10 cellular contexts compared by ENCODE assay signal in genomic region chr5:14268738-14269137, GRCh38.
DNase-seq lines count a peak whose midpoint lies in the region; ATAC-seq and TF ChIP-seq lines count a peak whose summit lies in the region.
"Had no signal": no experiment of that assay in that cellular context is flagged by ENCODE, and none has a peak within 500 bp of the region (broad histone marks: within the 10 kb centered on the region; RNA-seq: fewer than 3 reads in every experiment).

No MANE protein-coding gene starts in this region.

- peak overlapping the region; percentile 91 for H2BK20ac ChIP-seq in IMR-90 (ENCODE audit: low read depth, low read length)

- TF ChIP-seq POLR2A in IMR-90 (IDR thresholded peaks at IDR 0.05; ENCODE audit: low read depth, low read length), result no peak; the same call in 1 of the 2 replicates

- H3K4ac ChIP-seq in IMR-90 (ENCODE audit: low read depth, low read length), result peak overlapping the region; percentile 97

- peak overlapping the region; percentile 96 for H2AK5ac ChIP-seq in IMR-90 (ENCODE audit: low read depth, low read length)

- peak overlapping the region; percentile 92 for H3K23ac ChIP-seq in IMR-90 (ENCODE audit: low read depth, low read length)

- no peaks in the 10 kb centered on the region for H3K9me3 ChIP-seq in IMR-90 (ENCODE audit: control insufficient read depth, insufficient read depth, low read length)

- WGBS in IMR-90 (ENCODE audit: extremely low coverage in 2 of 2, insufficient read length in 1 of 2), 2 experiments, result 65% methylated on average over 4 of the region's 5 CpGs; no CpG with 5 or more reads in 1 of the 2 experiments

- peak overlapping the region; percentile 97 for H2BK5ac ChIP-seq in IMR-90 (ENCODE audit: low read depth, low read length, poor library complexity, severe bottlenecking)

- H3K4me2 ChIP-seq in IMR-90 (ENCODE audit: low read depth, low read length), result peak overlapping the region; percentile 32; the same call in 1 of the 2 replicates

- in situ Hi-C loops in IMR-90 (cut with MboI; ENCODE audit: low sequenced_read_pairs), result no loop called here

- peaks cover 55% of the 10 kb centered on the region; the same call in 1 of the 2 replicates for H4K20me1 ChIP-seq in IMR-90 (ENCODE audit: insufficient read depth, low read length)

- dilution Hi-C loops in IMR-90 (cut with HindIII; ENCODE audit: low sequenced_read_pairs, unreplicated experiment), result no loop called here

- peak overlapping the region; percentile 58; the same call in 2 of the 3 replicates for H2BK15ac ChIP-seq in IMR-90 (ENCODE audit: low read depth, low read length)

- no peaks in the 10 kb centered on the region for H3K27me3 Mint-ChIP-seq in stimulated activated memory B cell treated with anti-CD40 and anti-IgM and Interleukin-4, amounts not matched to agents 10 μg/mL and 1 μg/mL and 100 μg/mL, for 72 hours

- TF ChIP-seq CTCF in IMR-90 (conservative IDR thresholded peaks at IDR 0.05; ENCODE audit: low read depth, low read length), result no peak

- TF ChIP-seq RAD21 in IMR-90 (IDR thresholded peaks at IDR 0.05; ENCODE audit: low read length), result no peak

- H3K4me3 Mint-ChIP-seq in stimulated activated memory B cell treated with anti-CD40 and anti-IgM and Interleukin-4, amounts not matched to agents 10 μg/mL and 1 μg/mL and 100 μg/mL, for 72 hours, result no peak overlapping the region
- H3K4me3 Mint-ChIP-seq: activated CD4-positive, alpha-beta T cell treated with anti-CD3 and anti-CD28 coated beads, Interleukin-2, amount 10 ng/mL, durations not matched to agents 24 days and 14 days had no signal

- H3K18ac ChIP-seq in IMR-90 (ENCODE audit: low read depth, low read length), result peak overlapping the region; percentile 73

- peaks cover 53% of the 10 kb centered on the region for H3K4me1 Mint-ChIP-seq in stimulated activated memory B cell treated with anti-CD40 and anti-IgM and Interleukin-4, amounts not matched to agents 10 μg/mL and 1 μg/mL and 100 μg/mL, for 72 hours

- POLR2A ChIA-PET in IMR-90 (lab: Charles Lee; ENCODE audit: unreplicated experiment), result no interaction called here

- peak overlapping the region; percentile 48 for H4K5ac ChIP-seq in IMR-90 (ENCODE audit: low read depth, low read length)

- peak overlapping the region; percentile 71 for H2AK9ac ChIP-seq in IMR-90 (replicated peaks; ENCODE audit: low read depth, low read length, poor library complexity)

- no peaks in the 10 kb centered on the region for H3K9me3 Mint-ChIP-seq in stimulated activated memory B cell treated with anti-CD40 and anti-IgM and Interleukin-4, amounts not matched to agents 10 μg/mL and 1 μg/mL and 100 μg/mL, for 72 hours
- H3K9me3 Mint-ChIP-seq: activated CD4-positive, alpha-beta T cell treated with anti-CD3 and anti-CD28 coated beads, Interleukin-2, amount 10 ng/mL, durations not matched to agents 24 days and 14 days had no signal

- no peak overlapping the region for H2AFZ ChIP-seq in IMR-90 (replicated peaks; ENCODE audit: low read length, poor library complexity)

- peak overlapping the region; percentile 76 for H3K27ac ChIP-seq in IMR-90 (ENCODE audit: insufficient read depth, low read length)

- H3K79me1 ChIP-seq in IMR-90 (ENCODE audit: low read depth in 1 of 2, low read length in 2 of 2), result peaks cover 0 to 36% of the 10 kb centered on the region in 2 experiments; a peak in 2 of 4 replicates

- H3K9ac ChIP-seq in IMR-90 (ENCODE audit: low read depth, low read length), result peak overlapping the region; percentile 59; the same call in 1 of the 2 replicates

- H3K4me1 ChIP-seq in IMR-90 (ENCODE audit: control insufficient read depth, insufficient read depth, low read length), result peaks cover 36% of the 10 kb centered on the region

- peaks cover 12% of the 10 kb centered on the region for H3K36me3 ChIP-seq in IMR-90 (ENCODE audit: control insufficient read depth, insufficient read depth, low read length)

- peak overlapping the region; percentile 98 for H3K14ac ChIP-seq in IMR-90 (replicated peaks; ENCODE audit: low read depth, low read length)

- CTCF ChIA-PET in IMR-90 (lab: Yijun Ruan, JAX), result interaction anchor here (0.6 kb wide), 1 partner anchor 13 kb away, joined by 3 read pairs; no protein-coding TSS in a partner anchor

- H4K8ac ChIP-seq in IMR-90 (ENCODE audit: low read depth in 2 of 2, low read length in 2 of 2), result peak overlapping the region; percentile 65 to 92

- no peak overlapping the region for H3K4me3 ChIP-seq in IMR-90 (ENCODE audit: insufficient read depth, low read depth, low read length)

- intact Hi-C loops in IMR-90 (cut with micrococcal nuclease) (no loop called here), left cardiac atrium (cut with DNase I) (loop anchor here in 1 of 2 donors (10.0 kb wide), 1 partner anchor 124 kb away; the partner anchor contains the start of gene TRIO)

- DNase-seq in IMR-90, result peak; percentile 50
- DNase-seq in astrocyte of the hippocampus (ENCODE audit: low read depth, low spot score), result peak; percentile 72
- no peak for DNase-seq in left cardiac atrium
- no peak for DNase-seq in activated naive CD4-positive, alpha-beta T cell treated with anti-CD3 and anti-CD28 coated beads, Interleukin-2, amount 50 U/mL, for 16 hours
- DNase-seq: activated CD4-positive, alpha-beta T cell treated with anti-CD3 and anti-CD28 coated beads, Interleukin-2, amount 10 ng/mL, durations not matched to agents 24 days and 14 days; stimulated activated CD4-positive, alpha-beta T cell treated with anti-CD3 and anti-CD28 coated beads, Interleukin-12 subunit alpha, Interleukin-12 subunit beta, amount 100 ng/mL, for 4 hours had no signal

- ATAC-seq in IMR-90 (ENCODE audit: low read depth) (no peak), left cardiac atrium (peak; percentile 2 to 10), GM21717 (IDR thresholded peaks at IDR 0.05; ENCODE audit: unreplicated experiment) (no peak), GM21737 (IDR thresholded peaks at IDR 0.05; ENCODE audit: unreplicated experiment) (no peak), GM18868 (IDR thresholded peaks at IDR 0.05; ENCODE audit: unreplicated experiment) (no peak)
- no peak for ATAC-seq in stimulated activated memory B cell treated with anti-CD40 and anti-IgM and Interleukin-4, amounts not matched to agents 10 μg/mL and 1 μg/mL and 100 μg/mL, for 72 hours

- H2BK120ac ChIP-seq in IMR-90 (ENCODE audit: low read depth, low read length), result peak overlapping the region; percentile 96

- no TSS peak for BruUV-seq in IMR-90 (replicated peaks; lab: Mats Ljungman, UMichigan)

- peaks cover 18% of the 10 kb centered on the region for H3K9me1 ChIP-seq in IMR-90 (ENCODE audit: insufficient read depth, low read length)

- peak overlapping the region; percentile 93 for H3K56ac ChIP-seq in IMR-90 (ENCODE audit: extremely low read depth, insufficient read depth, low read length)

- H3K36me3 Mint-ChIP-seq in stimulated activated memory B cell treated with anti-CD40 and anti-IgM and Interleukin-4, amounts not matched to agents 10 μg/mL and 1 μg/mL and 100 μg/mL, for 72 hours, result peaks cover 11% of the 10 kb centered on the region

- H3K27me3 ChIP-seq in IMR-90 (ENCODE audit: control insufficient read depth, insufficient read depth, low read length), result no peaks in the 10 kb centered on the region

- peak overlapping the region; percentile 9 for H3K27ac Mint-ChIP-seq in stimulated activated memory B cell treated with anti-CD40 and anti-IgM and Interleukin-4, amounts not matched to agents 10 μg/mL and 1 μg/mL and 100 μg/mL, for 72 hours
- H3K27ac Mint-ChIP-seq: activated CD4-positive, alpha-beta T cell treated with anti-CD3 and anti-CD28 coated beads, Interleukin-2, amount 10 ng/mL, durations not matched to agents 24 days and 14 days had no signal

- H4K91ac ChIP-seq in IMR-90 (ENCODE audit: insufficient read depth, low read depth, low read length), result peak overlapping the region; percentile 97

TF ChIP-seq in IMR-90, 13 proteins besides CTCF, POLR2A, EP300 and RAD21:
- TF ChIP-seq CHD1 (IDR thresholded peaks at IDR 0.05; ENCODE audit: low read depth, low read length) (peak; percentile 17; the same call in 1 of the 2 replicates), SMC3 (IDR thresholded peaks at IDR 0.05; ENCODE audit: low read depth, low read length) (no peak), RFX5 (IDR thresholded peaks at IDR 0.05; ENCODE audit: low read depth, low read length) (no peak), MAZ (IDR thresholded peaks at IDR 0.05; ENCODE audit: borderline replicate concordance, low read depth, low read length) (no peak; the same call in 1 of the 2 replicates), USF2 (IDR thresholded peaks at IDR 0.05; ENCODE audit: low read depth, low read length) (no peak)

Comparison
In these comparisons a context has a peak if more than half of its experiments do, and no peak if none do; other contexts are left out.
1. ATAC-seq: peak in left cardiac atrium (2 of 2); none in IMR-90 (single experiment), stimulated activated memory B cell treated with anti-CD40 and anti-IgM and Interleukin-4, amounts not matched to agents 10 μg/mL and 1 μg/mL and 100 μg/mL, for 72 hours (single experiment), GM21717 (single experiment), GM21737 (single experiment) and GM18868 (single experiment).
2. DNase-seq: peak in IMR-90 (single experiment) and astrocyte of the hippocampus (single experiment); none in left cardiac atrium (single experiment) and activated naive CD4-positive, alpha-beta T cell treated with anti-CD3 and anti-CD28 coated beads, Interleukin-2, amount 50 U/mL, for 16 hours (single experiment).